ENCODE assay signal across 8 cellular contexts in the genomic region with DNA sequence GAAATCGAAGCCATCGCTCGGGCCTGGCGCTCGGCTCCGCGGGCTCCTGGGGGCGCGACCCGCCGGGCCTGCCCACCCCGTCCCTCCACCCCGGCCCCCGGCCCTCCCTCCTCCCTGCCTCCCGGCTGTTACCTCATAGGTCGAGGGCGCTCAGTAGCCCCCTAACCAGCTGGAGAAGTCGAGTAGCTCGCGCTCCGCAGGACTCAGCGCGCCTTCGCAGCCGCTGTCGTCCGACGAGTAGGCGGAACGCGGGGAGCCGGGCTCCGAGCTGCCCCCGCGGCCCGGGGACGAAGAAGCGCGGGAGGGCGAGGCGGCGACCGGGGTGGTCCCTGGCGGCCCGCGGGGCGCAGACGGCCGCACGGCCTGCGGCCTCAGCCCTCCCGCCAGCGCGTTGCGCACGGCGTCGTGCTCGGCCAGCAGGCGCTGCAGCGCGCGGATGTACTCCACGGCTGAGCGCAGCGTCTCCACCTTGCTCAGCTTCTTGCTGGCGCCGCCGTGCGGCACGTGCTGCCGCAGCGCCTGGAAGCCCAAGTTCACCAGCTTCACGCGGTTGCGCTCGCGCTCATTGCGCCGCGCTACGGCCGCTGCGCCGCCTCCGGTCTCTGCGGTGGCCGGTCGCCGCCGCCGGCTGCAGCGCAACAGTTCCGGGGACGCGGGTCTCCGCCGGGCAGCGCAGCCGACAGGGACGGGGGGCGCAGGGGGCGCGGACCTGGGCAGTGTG. TPM values are rescaled to one million over a fixed set of nuclear protein-coding genes. Genes with fewer than 3 reads are reported as not detected.
DNase-seq lines count a peak whose midpoint lies in the region; ATAC-seq and TF ChIP-seq lines count a peak whose summit lies in the region.

No MANE protein-coding gene starts in this region.

- TF ChIP-seq CTCF in 22Rv1 (IDR thresholded peaks at IDR 0.05) (peak; percentile 80), type B pancreatic cell (conservative IDR thresholded peaks at IDR 0.05) (peak; percentile 57), MM.1S (IDR thresholded peaks at IDR 0.05; ENCODE audit: low read length) (no peak)

- H3K4me1 ChIP-seq in HUES6 (ENCODE audit: control insufficient read depth, insufficient read depth, low read length) (peaks cover 11% of the 10 kb centered on the region), mononuclear cell (ENCODE audit: insufficient read depth, low read length) (peaks cover 55% of the 10 kb centered on the region), MM.1S (ENCODE audit: low read length) (peaks cover 7% of the 10 kb centered on the region; the same call in 1 of the 2 replicates)

- ATAC-seq in GM18505 (IDR thresholded peaks at IDR 0.05; ENCODE audit: unreplicated experiment): no peak

- H3K4me2 ChIP-seq in MM.1S (ENCODE audit: low read depth, low read length): no peak overlapping the region

- POLR2A ChIA-PET in activated CD4-positive, alpha-beta T cell treated with anti-CD3 and anti-CD28 coated beads, Interleukin-2, amount 10 ng/mL, durations not matched to agents 7 days and 5 days (lab: Charles Lee): no interaction called here

- no peaks in the 10 kb centered on the region for H3K9me3 Mint-ChIP-seq in activated CD4-positive, alpha-beta T cell treated with anti-CD3 and anti-CD28 coated beads, Interleukin-2, amount 10 ng/mL, durations not matched to agents 7 days and 5 days
- H3K9me3 Mint-ChIP-seq in type B pancreatic cell: no peaks in the 10 kb centered on the region

- no peak overlapping the region for H3K9ac ChIP-seq in HUES6 (ENCODE audit: low read length)
- H3K9ac ChIP-seq in MM.1S (ENCODE audit: low read length): no peak overlapping the region

- H3K4me3 Mint-ChIP-seq in activated CD4-positive, alpha-beta T cell treated with anti-CD3 and anti-CD28 coated beads, Interleukin-2, amount 10 ng/mL, durations not matched to agents 7 days and 5 days: no peak overlapping the region
- no peak overlapping the region for H3K4me3 Mint-ChIP-seq in type B pancreatic cell

- peaks cover 27% of the 10 kb centered on the region for H3K4me1 Mint-ChIP-seq in activated CD4-positive, alpha-beta T cell treated with anti-CD3 and anti-CD28 coated beads, Interleukin-2, amount 10 ng/mL, durations not matched to agents 7 days and 5 days
- no peaks in the 10 kb centered on the region for H3K4me1 Mint-ChIP-seq in type B pancreatic cell (ENCODE audit: unreplicated experiment)

- TF ChIP-seq POLR2A in GM18505 (IDR thresholded peaks at IDR 0.05; ENCODE audit: borderline replicate concordance, extremely low read depth, insufficient read depth, insufficient read length): no peak

- H3K9me3 ChIP-seq in HUES6 (ENCODE audit: control insufficient read depth, insufficient read depth, low read depth, low read length) (no peaks in the 10 kb centered on the region), mononuclear cell (ENCODE audit: low read depth, low read length) (no peaks in the 10 kb centered on the region), MM.1S (replicated peaks; ENCODE audit: insufficient read depth, low read length) (no peaks in the 10 kb centered on the region)

- H2AFZ ChIP-seq in MM.1S (ENCODE audit: low read length): no peak overlapping the region

- no peak overlapping the region for H3K27ac ChIP-seq in 22Rv1
- H3K27ac ChIP-seq in HUES6 (ENCODE audit: low read depth, low read length): no peak overlapping the region
- peak overlapping the region; percentile 37 for H3K27ac ChIP-seq in epithelial cell of prostate
- no peak overlapping the region for H3K27ac ChIP-seq in MM.1S (ENCODE audit: low read length)

- no peak overlapping the region for H3K27ac Mint-ChIP-seq in activated CD4-positive, alpha-beta T cell treated with anti-CD3 and anti-CD28 coated beads, Interleukin-2, amount 10 ng/mL, durations not matched to agents 7 days and 5 days
- no peak overlapping the region for H3K27ac Mint-ChIP-seq in type B pancreatic cell

- H3K4me3 ChIP-seq in HUES6 (ENCODE audit: low read depth, low read length) (peak overlapping the region; percentile 58), mononuclear cell (ENCODE audit: low read length) (peak overlapping the region; percentile 43), MM.1S (ENCODE audit: low read length) (no peak overlapping the region)

- H3F3A ChIP-seq in MM.1S (ENCODE audit: insufficient read depth, low read length): peaks cover 5% of the 10 kb centered on the region; the same call in 1 of the 2 replicates

- peaks cover 29% of the 10 kb centered on the region for H3K27me3 Mint-ChIP-seq in activated CD4-positive, alpha-beta T cell treated with anti-CD3 and anti-CD28 coated beads, Interleukin-2, amount 10 ng/mL, durations not matched to agents 7 days and 5 days
- peaks cover 65% of the 10 kb centered on the region for H3K27me3 Mint-ChIP-seq in type B pancreatic cell

- no peaks in the 10 kb centered on the region for H3K36me3 Mint-ChIP-seq in activated CD4-positive, alpha-beta T cell treated with anti-CD3 and anti-CD28 coated beads, Interleukin-2, amount 10 ng/mL, durations not matched to agents 7 days and 5 days (ENCODE audit: low read depth)
- no peaks in the 10 kb centered on the region for H3K36me3 Mint-ChIP-seq in type B pancreatic cell

- CTCF ChIA-PET in activated CD4-positive, alpha-beta T cell treated with anti-CD3 and anti-CD28 coated beads, Interleukin-2, amount 10 ng/mL, durations not matched to agents 7 days and 5 days (lab: Charles Lee): interaction anchor here (0.7 to 1.4 kb wide), 6 partner anchors 9 to 61 kb away, joined by 3 to 5 read pairs (median 3); no protein-coding TSS in a partner anchor

- H3K9me2 ChIP-seq in MM.1S (replicated peaks; ENCODE audit: insufficient read depth, low read length): no peaks in the 10 kb centered on the region

- no peaks in the 10 kb centered on the region for H4K20me1 ChIP-seq in MM.1S (ENCODE audit: insufficient read depth, low read length)

- H3K79me2 ChIP-seq in MM.1S (ENCODE audit: low read length): no peaks in the 10 kb centered on the region

- H3K36me3 ChIP-seq in HUES6 (ENCODE audit: control insufficient read depth, insufficient read depth, low read length) (no peaks in the 10 kb centered on the region), MM.1S (replicated peaks; ENCODE audit: insufficient read depth, low read length) (no peaks in the 10 kb centered on the region)

- peak; percentile 62 for DNase-seq in activated CD4-positive, alpha-beta T cell treated with anti-CD3 and anti-CD28 coated beads, Interleukin-2, amount 10 ng/mL, durations not matched to agents 7 days and 5 days
- DNase-seq in epithelial cell of prostate (ENCODE audit: low read depth, low spot score) (peak; percentile 59), type B pancreatic cell (ENCODE audit: extremely low spot score, unreplicated experiment) (peak; percentile 82), MM.1S (no peak)

- H3K27me3 ChIP-seq in HUES6 (ENCODE audit: control insufficient read depth, insufficient read depth, low read length): peaks cover 99% of the 10 kb centered on the region
- peaks cover 6% of the 10 kb centered on the region for H3K27me3 ChIP-seq in mononuclear cell (ENCODE audit: insufficient read depth, low read length)
- peaks cover 64% of the 10 kb centered on the region for H3K27me3 ChIP-seq in MM.1S (replicated peaks; ENCODE audit: insufficient read depth, low read length)

RNA-seq across cellular contexts. Expression of a gene that starts 0.6 kb away (rescaled TPM):
- under 1 TPM; 0.31 to 0.40 TPM for total RNA-seq in activated CD4-positive, alpha-beta T cell treated with anti-CD3 and anti-CD28 coated beads, Interleukin-2, amount 10 ng/mL, durations not matched to agents 7 days and 5 days
- total RNA-seq in mononuclear cell (2.3 TPM), type B pancreatic cell (ENCODE audit: low replicate concordance) (5.6 and 13.6 TPM in 2 replicates)

RNA-seq across cellular contexts. Expression of a gene that starts 32.0 kb away (rescaled TPM):
- 10 to 100 TPM; 66.4 to 81.0 TPM for total RNA-seq in activated CD4-positive, alpha-beta T cell treated with anti-CD3 and anti-CD28 coated beads, Interleukin-2, amount 10 ng/mL, durations not matched to agents 7 days and 5 days
- total RNA-seq in mononuclear cell: 17.3 TPM
- total RNA-seq in type B pancreatic cell (ENCODE audit: low replicate concordance): 0.51 and 1.2 TPM in 2 replicates

RNA-seq across cellular contexts. Expression of a gene that starts 32.1 kb away (rescaled TPM):
- total RNA-seq in activated CD4-positive, alpha-beta T cell treated with anti-CD3 and anti-CD28 coated beads, Interleukin-2, amount 10 ng/mL, durations not matched to agents 7 days and 5 days: 10 to 100 TPM; 77.6 to 98.9 TPM
- total RNA-seq in mononuclear cell (21.6 TPM), type B pancreatic cell (ENCODE audit: low replicate concordance) (2.6 and 7.2 TPM in 2 replicates)
